2 cellular contexts compared by ENCODE assay signal in genomic region chr5:86626149-86626548, GRCh38.
A peak's percentile ranks its signal among the peaks of the same experiment; 100 is the strongest.
TF ChIP-seq lines count a peak whose summit lies in the region.

No MANE protein-coding gene starts in this region.

TF ChIP-seq in HEK293, 187 proteins besides CTCF, POLR2A, EP300 and RAD21 (continued from another document):
- TF ChIP-seq REST (tag by site-specific recombination; IDR thresholded peaks at IDR 0.05) = peak; percentile 86

TF ChIP-seq in GM12878, 131 proteins besides CTCF, POLR2A, EP300 and RAD21 (continued from another document):
- TF ChIP-seq REST (IDR thresholded peaks at IDR 0.05; ENCODE audit: low read depth, low read length) = peak; percentile 76
